13 cellular contexts compared by ENCODE assay signal in genomic region chr4:108540536-108540935, GRCh38.
A peak's percentile ranks its signal among the peaks of the same experiment; 100 is the strongest.
DNase-seq lines count a peak whose midpoint lies in the region; ATAC-seq and TF ChIP-seq lines count a peak whose summit lies in the region.
"Had no signal": no experiment of that assay in that cellular context is flagged by ENCODE, and none has a peak within 500 bp of the region (broad histone marks: within the 10 kb centered on the region; RNA-seq: fewer than 3 reads in every experiment).

No MANE protein-coding gene starts in this region.

- H3K4me3 ChIP-seq in A673 (ENCODE audit: low read depth, low read length, poor library complexity, severe bottlenecking), result no peak overlapping the region
- H3K4me3 ChIP-seq: colonic mucosa, Peyer's patch had no signal

- peaks cover 4% of the 10 kb centered on the region for H3K9me3 Mint-ChIP-seq in activated T-helper 17 cell treated with anti-CD3 and anti-CD28 coated beads, Interleukin-2, amount 50 U/mL, for 72 hours

- DNase-seq in A673 (ENCODE audit: low spot score), result peak; percentile 64
- DNase-seq: colonic mucosa, NCI-H524 treated with DMSO at 0.1 percent for 48 hours, Peyer's patch, posterior cingulate gyrus, T-helper 9 cell had no signal

- CTCF ChIA-PET in A673 (lab: Charles Lee), result no interaction called here

- POLR2A ChIA-PET in A673 (lab: Charles Lee; ENCODE audit: low non-redundant PET), result no interaction called here

- H3K9me3 ChIP-seq in A673 (ENCODE audit: low read depth, low read length, poor library complexity, severe bottlenecking), result no peaks in the 10 kb centered on the region
- H3K9me3 ChIP-seq: colonic mucosa, Peyer's patch had no signal

- no TSS peak for BruUV-seq in A673 (replicated peaks; lab: Mats Ljungman, UMichigan)

- ATAC-seq in GM19452 (IDR thresholded peaks at IDR 0.05; ENCODE audit: unreplicated experiment) (peak; percentile 82), HG03521 (IDR thresholded peaks at IDR 0.05; ENCODE audit: unreplicated experiment) (peak; percentile 72), HG03039 (IDR thresholded peaks at IDR 0.05; ENCODE audit: unreplicated experiment) (no peak), GM19328 (IDR thresholded peaks at IDR 0.05; ENCODE audit: unreplicated experiment) (no peak), GM21576 (IDR thresholded peaks at IDR 0.05; ENCODE audit: unreplicated experiment) (no peak), HG03097 (IDR thresholded peaks at IDR 0.05; ENCODE audit: low FRiP score, unreplicated experiment) (no peak)
- ATAC-seq in activated T-helper 17 cell treated with anti-CD3 and anti-CD28 coated beads, Interleukin-2, amount 50 U/mL, for 72 hours (replicated peaks), result peak; percentile 77

- H3K27ac Mint-ChIP-seq in activated T-helper 17 cell treated with anti-CD3 and anti-CD28 coated beads, Interleukin-2, amount 50 U/mL, for 72 hours, result no peak overlapping the region

- H3K4me1 Mint-ChIP-seq in activated T-helper 17 cell treated with anti-CD3 and anti-CD28 coated beads, Interleukin-2, amount 50 U/mL, for 72 hours, result peaks cover 18% of the 10 kb centered on the region

- H3K4me1 ChIP-seq in A673 (ENCODE audit: insufficient read depth, low read length, poor library complexity, severe bottlenecking), result no peaks in the 10 kb centered on the region
- H3K4me1 ChIP-seq: colonic mucosa, Peyer's patch had no signal

- H3K27ac ChIP-seq in A673 (ENCODE audit: low read depth, low read length, poor library complexity, severe bottlenecking), result no peak overlapping the region
- H3K27ac ChIP-seq: colonic mucosa, Peyer's patch had no signal

- H3K36me3 ChIP-seq in A673 (ENCODE audit: insufficient read depth, low read length, poor library complexity, severe bottlenecking), result no peaks in the 10 kb centered on the region
- H3K36me3 ChIP-seq: colonic mucosa, Peyer's patch had no signal

- H3K36me3 Mint-ChIP-seq in activated T-helper 17 cell treated with anti-CD3 and anti-CD28 coated beads, Interleukin-2, amount 50 U/mL, for 72 hours (ENCODE audit: low read depth), result no peaks in the 10 kb centered on the region

- no peak overlapping the region for H3K4me3 Mint-ChIP-seq in activated T-helper 17 cell treated with anti-CD3 and anti-CD28 coated beads, Interleukin-2, amount 50 U/mL, for 72 hours

- TF ChIP-seq CTCF in A673 (conservative IDR thresholded peaks at IDR 0.05; ENCODE audit: low read depth, low read length), result no peak

- no peaks in the 10 kb centered on the region for H3K27me3 ChIP-seq in A673 (replicated peaks; ENCODE audit: insufficient read depth, low read depth, low read length, poor library complexity)
- H3K27me3 ChIP-seq: colonic mucosa, Peyer's patch had no signal

- H3K27me3 Mint-ChIP-seq in activated T-helper 17 cell treated with anti-CD3 and anti-CD28 coated beads, Interleukin-2, amount 50 U/mL, for 72 hours, result no peaks in the 10 kb centered on the region

- intact Hi-C loops in A673 (cut with micrococcal nuclease; ENCODE audit: unreplicated experiment), result no loop called here

Comparison
In these comparisons a context has a peak if more than half of its experiments do, and no peak if none do; other contexts are left out.
1. ATAC-seq: peak in GM19452 (single experiment), HG03521 (single experiment) and activated T-helper 17 cell treated with anti-CD3 and anti-CD28 coated beads, Interleukin-2, amount 50 U/mL, for 72 hours (single experiment); none in HG03039 (single experiment), GM19328 (single experiment), GM21576 (single experiment) and HG03097 (single experiment).